13 cellular contexts compared by ENCODE assay signal in the genomic region with DNA sequence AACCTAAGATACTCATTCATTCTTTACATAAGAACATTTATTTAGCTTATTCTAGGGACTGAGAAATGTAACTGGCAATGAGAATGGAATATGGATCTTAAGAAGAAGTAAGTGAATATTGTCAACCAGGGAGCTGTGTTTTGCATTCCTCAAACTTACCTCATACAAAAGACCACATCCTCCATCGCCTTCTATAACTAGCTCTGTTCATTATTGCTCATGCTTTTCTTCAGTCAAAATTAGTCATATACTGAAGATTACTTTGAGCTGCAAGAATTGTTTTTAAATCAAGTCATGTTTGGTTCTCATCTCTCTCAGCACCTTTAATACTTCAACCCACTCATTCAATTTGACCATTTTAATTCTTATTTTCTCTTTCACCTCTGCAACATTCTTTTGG.
A peak's percentile ranks its signal among the peaks of the same experiment; 100 is the strongest.
DNase-seq lines count a peak whose midpoint lies in the region; ATAC-seq and TF ChIP-seq lines count a peak whose summit lies in the region.
"Had no signal": no experiment of that assay in that cellular context is flagged by ENCODE, and none has a peak within 500 bp of the region (broad histone marks: within the 10 kb centered on the region; RNA-seq: fewer than 3 reads in every experiment).

No MANE protein-coding gene starts in this region.

- POLR2A ChIA-PET in RWPE1 (lab: Yijun Ruan, JAX; ENCODE audit: low non-redundant PET): no interaction called here

- no peaks in the 10 kb centered on the region for H3K36me3 Mint-ChIP-seq in osteocyte (ENCODE audit: unreplicated experiment)
- H3K36me3 Mint-ChIP-seq: naive B cell had no signal

- peak overlapping the region; percentile 41 for H3K27ac ChIP-seq in ACC112 (ENCODE audit: low read depth, low read length)
- H3K27ac ChIP-seq in RWPE1: no peak overlapping the region
- H3K27ac ChIP-seq in fibroblast of lung (ENCODE audit: insufficient read depth, low read length): no peak overlapping the region
- H3K27ac ChIP-seq: adrenal gland had no signal

- H3K4me3 ChIP-seq in ACC112 (ENCODE audit: low read depth, low read length) (peak overlapping the region; percentile 4; the same call in 1 of the 2 replicates), fibroblast of lung (replicated peaks in 1 of 4; ENCODE audit: control extremely low read depth in 1 of 4, insufficient read depth in 1 of 4, low read depth in 3 of 4, low read length in 4 of 4) (no peak overlapping the region)
- H3K4me3 ChIP-seq: adrenal gland had no signal

- TF ChIP-seq CTCF in GM20000 (IDR thresholded peaks at IDR 0.05; ENCODE audit: extremely low read depth, missing control alignments) (no peak), RWPE1 (conservative IDR thresholded peaks at IDR 0.05; ENCODE audit: low read depth) (no peak), fibroblast of lung (conservative IDR thresholded peaks at IDR 0.05 in 1 of 2, IDR thresholded peaks at IDR 0.05 in 1 of 2; ENCODE audit: low read depth in 1 of 2, low read length in 2 of 2) (no peak), osteocyte (IDR thresholded peaks at IDR 0.05) (no peak)

- no peaks in the 10 kb centered on the region for H4K20me1 ChIP-seq in fibroblast of lung (ENCODE audit: control insufficient read depth, extremely low read depth, insufficient read depth, low read length)

- no peak overlapping the region for H3K4me3 Mint-ChIP-seq in osteocyte (ENCODE audit: unreplicated experiment)
- H3K4me3 Mint-ChIP-seq: naive B cell had no signal

- H3K36me3 ChIP-seq in ACC112 (ENCODE audit: insufficient read depth, low read length): no peaks in the 10 kb centered on the region
- no peaks in the 10 kb centered on the region for H3K36me3 ChIP-seq in fibroblast of lung (ENCODE audit: control insufficient read depth, insufficient read depth, low read length)
- H3K36me3 ChIP-seq: adrenal gland had no signal

- ATAC-seq in GM18867 (IDR thresholded peaks at IDR 0.05; ENCODE audit: unreplicated experiment): no peak
- no peak for ATAC-seq in GM21390 (IDR thresholded peaks at IDR 0.05; ENCODE audit: unreplicated experiment)

- CTCF ChIA-PET in RWPE1 (lab: Yijun Ruan, JAX): no interaction called here

- H3K27me3 ChIP-seq in ACC112 (ENCODE audit: insufficient read depth, low read length) (no peaks in the 10 kb centered on the region), fibroblast of lung (ENCODE audit: control insufficient read depth, insufficient read depth, low read length) (no peaks in the 10 kb centered on the region)
- H3K27me3 ChIP-seq: adrenal gland had no signal

- no peaks in the 10 kb centered on the region for H3K9me3 ChIP-seq in fibroblast of lung (ENCODE audit: control insufficient read depth, insufficient read depth, low read depth, low read length)
- H3K9me3 ChIP-seq: adrenal gland had no signal

- no peak overlapping the region for H3K9ac ChIP-seq in fibroblast of lung (ENCODE audit: insufficient read depth, low read length)

- H3K4me1 Mint-ChIP-seq in osteocyte (ENCODE audit: unreplicated experiment): peaks cover 21% of the 10 kb centered on the region

- peak overlapping the region; percentile 39 for H2AFZ ChIP-seq in ACC112 (ENCODE audit: low read length, unreplicated experiment)
- H2AFZ ChIP-seq in fibroblast of lung (ENCODE audit: low read length): no peak overlapping the region

- peak overlapping the region; percentile 15 for H3K4me2 ChIP-seq in fibroblast of lung (ENCODE audit: extremely low read depth, insufficient read depth, low read length)

- no peak overlapping the region for H3K27ac Mint-ChIP-seq in osteocyte (ENCODE audit: unreplicated experiment)

- H3K27me3 Mint-ChIP-seq in osteocyte (ENCODE audit: unreplicated experiment): peaks cover 2% of the 10 kb centered on the region
- H3K27me3 Mint-ChIP-seq: naive B cell had no signal

- H3K9me3 Mint-ChIP-seq in osteocyte (ENCODE audit: unreplicated experiment): no peaks in the 10 kb centered on the region
- H3K9me3 Mint-ChIP-seq: naive B cell had no signal

- H3K4me1 ChIP-seq in ACC112 (ENCODE audit: control insufficient read depth, insufficient read depth, low read length, unreplicated experiment) (peaks cover 45% of the 10 kb centered on the region), fibroblast of lung (ENCODE audit: control insufficient read depth, extremely low read depth, insufficient read depth, low read length) (no peaks in the 10 kb centered on the region)
- H3K4me1 ChIP-seq: adrenal gland had no signal

- peak; percentile 10 for DNase-seq in GM20000 (ENCODE audit: low spot score)
- DNase-seq in RWPE1 (ENCODE audit: low spot score): peak; percentile 30
- peak; percentile 24 to 94 for DNase-seq in fibroblast of lung (ENCODE audit: low read depth in 2 of 2)
- no peak for DNase-seq in osteocyte (ENCODE audit: extremely low spot score, unreplicated experiment)
- no peak for DNase-seq in activated CD4-positive, alpha-beta T cell treated with anti-CD3 and anti-CD28 coated beads, Interleukin-2, amount 50 U/mL, for 1 hour
- DNase-seq: adrenal gland; naive B cell; NCI-H187 treated with DMSO at 0.1 percent for 48 hours; RPMI8226; stimulated activated naive CD4-positive, alpha-beta T cell had no signal

- H3K79me2 ChIP-seq in ACC112 (ENCODE audit: control insufficient read depth, insufficient read depth, low read length, unreplicated experiment) (no peaks in the 10 kb centered on the region), fibroblast of lung (ENCODE audit: control insufficient read depth, insufficient read depth, low read length) (no peaks in the 10 kb centered on the region)

Comparison
In these comparisons a context has a peak if more than half of its experiments do, and no peak if none do; other contexts are left out.
1. DNase-seq: peak in GM20000 (single experiment), RWPE1 (single experiment) and fibroblast of lung (2 of 2); none in osteocyte (single experiment) and activated CD4-positive, alpha-beta T cell treated with anti-CD3 and anti-CD28 coated beads, Interleukin-2, amount 50 U/mL, for 1 hour (single experiment).